Comparison of ENCODE assay signal across 8 cellular contexts in the genomic region with DNA sequence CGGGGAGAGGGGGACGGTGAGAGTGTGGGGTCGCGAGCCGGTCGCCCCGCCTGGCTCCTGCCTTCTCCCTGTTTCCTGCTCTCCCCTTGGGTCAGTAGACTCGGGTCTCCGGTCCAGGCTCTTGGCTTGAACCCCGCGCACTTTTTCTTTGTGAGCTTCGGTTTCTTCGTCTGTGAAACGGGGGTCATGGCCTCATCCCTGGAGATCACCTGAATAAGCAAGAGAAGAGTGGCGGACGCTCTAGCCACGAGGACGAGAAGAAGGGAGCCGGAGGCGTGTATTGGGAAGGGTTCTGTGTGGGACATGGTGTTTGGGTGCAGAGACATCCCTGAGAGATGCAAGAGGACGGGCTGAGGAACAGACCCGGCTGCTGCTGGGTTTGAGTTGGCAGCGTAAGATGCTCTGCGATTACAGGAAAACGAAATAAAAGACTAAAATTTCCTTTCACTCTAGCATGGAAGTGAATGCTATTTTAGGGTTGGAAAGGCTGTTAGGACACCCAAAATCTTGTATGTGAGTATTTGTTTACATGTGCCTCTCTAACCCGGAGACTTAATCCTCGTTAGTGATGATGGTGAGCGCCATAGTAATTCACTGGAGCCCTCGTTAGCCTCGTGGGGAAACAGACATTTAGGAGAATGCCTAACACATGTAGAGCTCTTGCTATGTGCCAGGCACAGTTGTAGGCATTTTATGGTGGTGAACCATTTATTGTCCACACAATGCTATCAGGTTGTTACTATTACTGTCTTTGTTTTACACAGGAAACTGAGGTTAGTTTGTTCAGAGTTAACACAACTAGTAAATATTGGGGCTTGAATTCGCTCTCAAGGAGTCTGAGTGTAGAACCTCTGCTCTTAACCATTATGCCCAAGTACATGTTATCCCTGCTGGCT. TPM values are rescaled to one million over a fixed set of nuclear protein-coding genes. Genes with fewer than 3 reads are reported as not detected.
DNase-seq lines count a peak whose midpoint lies in the region; ATAC-seq and TF ChIP-seq lines count a peak whose summit lies in the region.

No MANE protein-coding gene starts in this region.

- DNase-seq in PC-3: no peak
- no peak for DNase-seq in epithelial cell of esophagus (ENCODE audit: low read depth)
- DNase-seq in osteoblast (ENCODE audit: insufficient read length, low spot score, missing footprints): peak; percentile 85
- DNase-seq in NCI-H2107 treated with DMSO at 0.1 percent for 48 hours (lab: John Stamatoyannopoulos, UW; ENCODE audit: unreplicated experiment): no peak
- DNase-seq in A172 (ENCODE audit: low spot score): no peak

- TSS peak; percentile 55 for BruUV-seq in PC-3 (replicated peaks; lab: Mats Ljungman, UMichigan)

- peak overlapping the region; percentile 33 for H2AFZ ChIP-seq in ACC112 (ENCODE audit: low read length, unreplicated experiment)
- H2AFZ ChIP-seq in PC-3 (ENCODE audit: low read length): peak overlapping the region; percentile 80
- H2AFZ ChIP-seq in osteoblast (ENCODE audit: low read length): peak overlapping the region; percentile 80

- no peak for TF ChIP-seq CTCF in PC-3 (conservative IDR thresholded peaks at IDR 0.05; ENCODE audit: low read depth, low read length)
- TF ChIP-seq CTCF in epithelial cell of esophagus (IDR thresholded peaks at IDR 0.05; ENCODE audit: insufficient read depth, low read depth, low read length, missing control alignments): no peak
- no peak for TF ChIP-seq CTCF in osteoblast (IDR thresholded peaks at IDR 0.05; ENCODE audit: extremely low read depth, low read depth, low read length)

- H3K4me3 ChIP-seq in ACC112 (ENCODE audit: low read depth, low read length) (peak overlapping the region; percentile 97), PC-3 (ENCODE audit: low read length) (peak overlapping the region; percentile 90), epithelial cell of esophagus (ENCODE audit: low read length) (peak overlapping the region; percentile 85), osteoblast (ENCODE audit: insufficient read depth, low read length) (peak overlapping the region; percentile 98)

- no peaks in the 10 kb centered on the region for H3F3A ChIP-seq in PC-3 (ENCODE audit: low read length, unreplicated experiment)

- POLR2A ChIA-PET in PC-3 (lab: Charles Lee; ENCODE audit: unreplicated experiment): no interaction called here

- H3K9me2 ChIP-seq in PC-3 (replicated peaks; ENCODE audit: low read length): no peaks in the 10 kb centered on the region

- ATAC-seq in GM19372 (IDR thresholded peaks at IDR 0.05; ENCODE audit: low read depth, unreplicated experiment) (peak; percentile 24), PC-3 (peak; percentile 14), GM19351 (IDR thresholded peaks at IDR 0.05; ENCODE audit: unreplicated experiment) (no peak)

- intact Hi-C loops in PC-3 (cut with micrococcal nuclease): no loop called here

- peak overlapping the region; percentile 10; the same call in 1 of the 2 replicates for H3K27ac ChIP-seq in ACC112 (ENCODE audit: low read depth, low read length)
- H3K27ac ChIP-seq in PC-3 (ENCODE audit: low read length): peak overlapping the region; percentile 36; the same call in 1 of the 2 replicates
- H3K27ac ChIP-seq in osteoblast (ENCODE audit: low read depth, low read length): peak overlapping the region; percentile 40

- H3K4me2 ChIP-seq in PC-3 (ENCODE audit: low read length) (peak overlapping the region; percentile 99), osteoblast (ENCODE audit: insufficient read depth, low read length) (peak overlapping the region; percentile 86)

- H3K4me1 ChIP-seq in ACC112 (ENCODE audit: control insufficient read depth, insufficient read depth, low read length, unreplicated experiment) (peaks cover 18% of the 10 kb centered on the region), PC-3 (ENCODE audit: insufficient read depth, low read length) (peaks cover 13% of the 10 kb centered on the region), osteoblast (ENCODE audit: insufficient read depth, low read length) (peaks cover 9% of the 10 kb centered on the region)

- peak overlapping the region; percentile 93 for H3K9ac ChIP-seq in PC-3 (ENCODE audit: low read length)

- no peaks in the 10 kb centered on the region; the same call in 1 of the 2 replicates for H4K20me1 ChIP-seq in PC-3 (ENCODE audit: low read length)
- H4K20me1 ChIP-seq in osteoblast (ENCODE audit: insufficient read depth, low read length): no peaks in the 10 kb centered on the region

- CTCF ChIA-PET in PC-3 (lab: Charles Lee): interaction anchor here (0.6 to 1.6 kb wide), 2 partner anchors 25 to 91 kb away, joined by 4 to 5 read pairs; a partner anchor contains a TSS

- peaks cover 55% of the 10 kb centered on the region for H3K79me2 ChIP-seq in ACC112 (ENCODE audit: control insufficient read depth, insufficient read depth, low read length, unreplicated experiment)
- H3K79me2 ChIP-seq in PC-3 (ENCODE audit: low read length): peaks cover 55% of the 10 kb centered on the region
- peaks cover 56% of the 10 kb centered on the region for H3K79me2 ChIP-seq in osteoblast (ENCODE audit: insufficient read depth, low read length)

- H3K9me3 ChIP-seq in PC-3 (ENCODE audit: low read length) (no peaks in the 10 kb centered on the region), osteoblast (ENCODE audit: low read depth, low read length) (no peaks in the 10 kb centered on the region)

- H3K36me3 ChIP-seq in ACC112 (ENCODE audit: insufficient read depth, low read length) (no peaks in the 10 kb centered on the region), PC-3 (ENCODE audit: low read depth, low read length) (peaks cover 5% of the 10 kb centered on the region; the same call in 1 of the 2 replicates), osteoblast (ENCODE audit: insufficient read depth, low read length) (no peaks in the 10 kb centered on the region)

- no peaks in the 10 kb centered on the region for H3K27me3 ChIP-seq in ACC112 (ENCODE audit: insufficient read depth, low read length)
- H3K27me3 ChIP-seq in PC-3 (ENCODE audit: low read length): no peaks in the 10 kb centered on the region
- H3K27me3 ChIP-seq in osteoblast (ENCODE audit: insufficient read depth, low read length): no peaks in the 10 kb centered on the region

RNA-seq across cellular contexts. Expression of a gene that starts 0.6 kb away (rescaled TPM):
- total RNA-seq in PC-3 (2014; rRNA removed) (87.6 and 93.1 TPM in 2 replicates), osteoblast (8.3 and 12.4 TPM in 2 replicates)
- 118 and 129 TPM in 2 replicates for total RNA-seq in A172 (2014; rRNA removed; shearing (Covaris generic))

RNA-seq across cellular contexts. Expression of a gene that starts 13.1 kb away (rescaled TPM):
- total RNA-seq in PC-3 (2014; rRNA removed) (not detected in 2 replicates), osteoblast (not detected in 2 replicates)
- not detected in 2 replicates for total RNA-seq in A172 (2014; rRNA removed; shearing (Covaris generic))

RNA-seq across cellular contexts. Expression of a gene that starts 15.1 kb away (rescaled TPM):
- 279 and 358 TPM in 2 replicates for total RNA-seq in PC-3 (2014; rRNA removed)
- 221 and 267 TPM in 2 replicates for total RNA-seq in osteoblast
- total RNA-seq in A172 (2014; rRNA removed; shearing (Covaris generic)): 205 and 254 TPM in 2 replicates

RNA-seq across cellular contexts. Expression of a gene that starts 20.8 kb away (rescaled TPM):
- total RNA-seq in PC-3 (2014; rRNA removed): 0.35 and 0.40 TPM in 2 replicates
- 1.4 and 4.1 TPM in 2 replicates for total RNA-seq in osteoblast
- 3.3 and 7.4 TPM in 2 replicates for total RNA-seq in A172 (2014; rRNA removed; shearing (Covaris generic))

RNA-seq across cellular contexts. Expression of a gene that starts 24.8 kb away (rescaled TPM):
- 53.8 and 76.7 TPM in 2 replicates for total RNA-seq in PC-3 (2014; rRNA removed)
- total RNA-seq in osteoblast: 16.8 and 19.9 TPM in 2 replicates
- total RNA-seq in A172 (2014; rRNA removed; shearing (Covaris generic)): 41.8 and 55.0 TPM in 2 replicates
